ENCODE assay signal across 15 cellular contexts in genomic region chr13:74131206-74131605, GRCh38. TPM values are rescaled to one million over a fixed set of nuclear protein-coding genes. Genes with fewer than 3 reads are reported as not detected.
DNase-seq lines count a peak whose midpoint lies in the region; ATAC-seq, FAIRE-seq and TF ChIP-seq lines count a peak whose summit lies in the region.
"Had no signal": no experiment of that assay in that cellular context is flagged by ENCODE, and none has a peak within 500 bp of the region (broad histone marks: within the 10 kb centered on the region; RNA-seq: fewer than 3 reads in every experiment).

No MANE protein-coding gene starts in this region.

- H3K9me2 ChIP-seq in hepatocyte (replicated peaks; ENCODE audit: insufficient read depth) = no peaks in the 10 kb centered on the region

- no peak for FAIRE-seq in urothelium cell line (lab: Jason Lieb, UNC)
- FAIRE-seq: A549, kidney, TTC549 had no signal

- H3K9me3 ChIP-seq in hepatocyte (ENCODE audit: low read depth) = no peaks in the 10 kb centered on the region
- no peaks in the 10 kb centered on the region for H3K9me3 ChIP-seq in skeletal muscle tissue (ENCODE audit: control insufficient read depth in 3 of 3, low read length in 3 of 3)
- H3K9me3 ChIP-seq: A549 had no signal

- H3K9me3 Mint-ChIP-seq in activated CD4-positive, alpha-beta T cell treated with anti-CD3 and anti-CD28 coated beads for 36 hours (ENCODE audit: low read depth) = no peaks in the 10 kb centered on the region

- peaks cover 54% of the 10 kb centered on the region for H3K4me1 Mint-ChIP-seq in activated CD4-positive, alpha-beta T cell treated with anti-CD3 and anti-CD28 coated beads for 36 hours

- H3K4me3 Mint-ChIP-seq in activated CD4-positive, alpha-beta T cell treated with anti-CD3 and anti-CD28 coated beads for 36 hours = peak overlapping the region; percentile 33

- H3K36me3 ChIP-seq in hepatocyte (replicated peaks; ENCODE audit: insufficient read depth, low read depth) (no peaks in the 10 kb centered on the region), skeletal muscle tissue (ENCODE audit: control insufficient read depth in 3 of 3, insufficient read depth in 3 of 3, low read length in 3 of 3) (no peaks in the 10 kb centered on the region)

- H3K27me3 ChIP-seq in hepatocyte = no peaks in the 10 kb centered on the region
- H3K27me3 ChIP-seq in skeletal muscle tissue (ENCODE audit: control insufficient read depth in 3 of 3, insufficient read depth in 3 of 3, low read length in 3 of 3) = no peaks in the 10 kb centered on the region

- no peaks in the 10 kb centered on the region for H3K27me3 Mint-ChIP-seq in activated CD4-positive, alpha-beta T cell treated with anti-CD3 and anti-CD28 coated beads for 36 hours

- H3K9ac ChIP-seq in skeletal muscle tissue (ENCODE audit: low read depth in 1 of 3, low read length in 3 of 3) = peak overlapping the region in 1 of 3 donors; percentile 33

- H3K27ac Mint-ChIP-seq in activated CD4-positive, alpha-beta T cell treated with anti-CD3 and anti-CD28 coated beads for 36 hours = peak overlapping the region; percentile 63

- CTCF ChIA-PET in activated CD4-positive, alpha-beta T cell treated with anti-CD3 and anti-CD28 coated beads for 36 hours (lab: Charles Lee) = interaction anchor here (0.8 to 3.6 kb wide), 5 partner anchors 33 to 157 kb away, joined by 3 to 14 read pairs (median 4); no protein-coding TSS in a partner anchor

- H3K4me2 ChIP-seq in hepatocyte = peak overlapping the region; percentile 95
- H3K4me2 ChIP-seq: A549 had no signal

- WGBS in hepatocyte (ENCODE audit: low lambda C conversion rate, missing lambda C conversion rate) = 49% methylated on average over 3 of the region's 3 CpGs

- no peak for DNase-seq in activated CD4-positive, alpha-beta T cell treated with anti-CD3 and anti-CD28 coated beads for 36 hours
- DNase-seq in activated CD4-positive, alpha-beta T cell treated with anti-CD3 and anti-CD28 coated beads, Interleukin-2, amount 50 U/mL, for 4 hours = no peak
- DNase-seq in hepatocyte (ENCODE audit: low spot score) (no peak), UCSD-AML1 (lab: John Stamatoyannopoulos, UW; ENCODE audit: unreplicated experiment) (no peak), urothelium cell line (ENCODE audit: low spot score) (no peak)
- DNase-seq: activated naive CD4-positive, alpha-beta T cell treated with anti-CD3 and anti-CD28 coated beads, Interleukin-2, amount 50 U/mL, for 16 hours; GDM1; kidney; NCI-H1105 treated with DMSO at 0.1 percent for 48 hours; OCI-M1 had no signal

- no peak overlapping the region for H3K27ac ChIP-seq in hepatocyte
- peak overlapping the region; percentile 84 for H3K27ac ChIP-seq in skeletal muscle tissue (ENCODE audit: low read depth, low read length)
- H3K27ac ChIP-seq: A549 had no signal

- H3K36me3 Mint-ChIP-seq in activated CD4-positive, alpha-beta T cell treated with anti-CD3 and anti-CD28 coated beads for 36 hours (ENCODE audit: low read depth) = no peaks in the 10 kb centered on the region

- peaks cover 61% of the 10 kb centered on the region for H3K79me2 ChIP-seq in hepatocyte

- no peaks in the 10 kb centered on the region for H4K20me1 ChIP-seq in hepatocyte (ENCODE audit: insufficient read depth, poor library complexity, severe bottlenecking)

- POLR2A ChIA-PET in activated CD4-positive, alpha-beta T cell treated with anti-CD3 and anti-CD28 coated beads for 36 hours (lab: Charles Lee) = interaction anchor here (0.8 to 2.9 kb wide), 2 partner anchors 68 to 145 kb away, joined by 3 to 11 read pairs; no protein-coding TSS in a partner anchor

- H3K4me1 ChIP-seq in hepatocyte (ENCODE audit: insufficient read depth) = peaks cover 5% of the 10 kb centered on the region
- H3K4me1 ChIP-seq in skeletal muscle tissue (ENCODE audit: control insufficient read depth in 3 of 3, insufficient read depth in 3 of 3, low read length in 3 of 3) = peaks cover 7 to 30% (median 25%) of the 10 kb centered on the region in 3 donors

- H2AFZ ChIP-seq in hepatocyte = no peak overlapping the region

- ATAC-seq in activated CD4-positive, alpha-beta T cell treated with anti-CD3 and anti-CD28 coated beads for 36 hours = no peak
- no peak for ATAC-seq in GM21381 (IDR thresholded peaks at IDR 0.05; ENCODE audit: unreplicated experiment)
- ATAC-seq: A549 had no signal

- H3K4me3 ChIP-seq in WI38 (ENCODE audit: low read depth, low read length) = peak overlapping the region; percentile 2; the same call in 1 of the 2 replicates
- H3K4me3 ChIP-seq in hepatocyte = no peak overlapping the region
- peak overlapping the region in 2 of 3 donors; percentile 12 for H3K4me3 ChIP-seq in skeletal muscle tissue (ENCODE audit: low read length in 3 of 3)
- H3K4me3 ChIP-seq: A549 had no signal

- TF ChIP-seq CTCF in WI38 (IDR thresholded peaks at IDR 0.05; ENCODE audit: low read depth, low read length) (no peak), hepatocyte (IDR thresholded peaks at IDR 0.05; ENCODE audit: poor library complexity) (no peak)

- intact Hi-C loops in activated CD4-positive, alpha-beta T cell treated with anti-CD3 and anti-CD28 coated beads for 36 hours (cut with DNase I, micrococcal nuclease) = loop anchor here (5.0 kb wide), 7 partner anchors 209 to 1406 kb away; partner anchors contain the start of genes BORA (in 1 of the 2), COMMD6 (in 1 of the 2) and MZT1 (in 1 of the 2)

RNA-seq across cellular contexts. Expression of gene KLF12, which starts 3.0 kb away (rescaled TPM):
- total RNA-seq in activated CD4-positive, alpha-beta T cell treated with anti-CD3 and anti-CD28 coated beads for 36 hours = 10 to 100 TPM; 20.1 to 29.2 TPM
- 12.3 and 13.9 TPM in 2 replicates for total RNA-seq in hepatocyte
- polyA plus RNA-seq in hepatocyte = 4.9 and 5.1 TPM in 2 replicates
- 18.3 TPM for total RNA-seq in skeletal muscle tissue
